ENCODE assay signal across 18 cellular contexts in the genomic region with DNA sequence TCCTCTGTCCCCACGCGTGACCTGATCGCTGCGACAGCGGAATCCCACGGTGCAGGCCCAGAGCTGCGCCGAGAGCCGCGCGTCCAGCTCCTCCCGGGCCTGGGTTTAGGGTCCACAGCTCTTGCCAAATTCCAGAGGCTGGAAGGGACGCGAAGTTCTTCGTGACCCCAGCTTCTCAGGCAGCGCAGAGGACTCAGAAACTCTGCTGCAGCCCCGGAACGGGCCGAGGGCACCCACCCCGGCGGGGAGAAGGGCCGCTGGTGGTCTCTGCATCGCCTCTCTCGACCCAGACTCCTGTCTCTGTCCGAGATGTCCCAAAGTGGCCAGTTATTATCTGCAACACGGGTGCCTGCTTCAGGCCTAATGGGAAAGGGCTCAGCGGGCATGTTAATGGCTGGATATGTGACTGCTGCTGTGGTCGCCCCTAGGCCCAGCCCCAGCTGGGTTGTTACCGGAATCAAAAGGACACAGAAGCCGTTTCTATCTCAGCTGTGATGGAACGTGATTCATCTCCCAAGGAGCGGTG.
DNase-seq lines count a peak whose midpoint lies in the region; ATAC-seq and TF ChIP-seq lines count a peak whose summit lies in the region.
"Had no signal": no experiment of that assay in that cellular context is flagged by ENCODE, and none has a peak within 500 bp of the region (broad histone marks: within the 10 kb centered on the region; RNA-seq: fewer than 3 reads in every experiment).

No MANE protein-coding gene starts in this region.

- no peaks in the 10 kb centered on the region for H3F3A ChIP-seq in smooth muscle cell (ENCODE audit: low read depth)

- H3K4me3 Mint-ChIP-seq in activated T-cell treated with anti-CD3 and anti-CD28 coated beads, Interleukin-2, amount 50 U/mL, for 24 hours, result peak overlapping the region; percentile 43
- H3K4me3 Mint-ChIP-seq in activated CD8-positive, alpha-beta T cell treated with anti-CD3 and anti-CD28 coated beads for 36 hours, result peak overlapping the region; percentile 16
- H3K4me3 Mint-ChIP-seq: neural crest cell had no signal

- no peak for TF ChIP-seq CTCF in activated CD8-positive, alpha-beta T cell treated with anti-CD3 and anti-CD28 coated beads for 36 hours (IDR thresholded peaks at IDR 0.05)
- TF ChIP-seq CTCF in smooth muscle cell (IDR thresholded peaks at IDR 0.05; ENCODE audit: borderline replicate concordance, insufficient read depth, poor library complexity, severe bottlenecking) (no peak), psoas muscle (IDR thresholded peaks at IDR 0.05) (no peak)

- H3K4me3 ChIP-seq in iPS DF 6.9 (ENCODE audit: low read length), result peak overlapping the region; percentile 36; the same call in 1 of the 2 replicates
- H3K4me3 ChIP-seq in smooth muscle cell, result peak overlapping the region; percentile 44
- no peak overlapping the region for H3K4me3 ChIP-seq in psoas muscle
- H3K4me3 ChIP-seq: A549, gastrocnemius medialis had no signal

- H3K36me3 ChIP-seq in iPS DF 6.9 (ENCODE audit: control insufficient read depth, insufficient read depth, low read length) (no peaks in the 10 kb centered on the region; the same call in 1 of the 2 replicates), smooth muscle cell (ENCODE audit: low read depth) (no peaks in the 10 kb centered on the region), psoas muscle (ENCODE audit: insufficient read depth in 1 of 2, low read depth in 1 of 2) (no peaks in the 10 kb centered on the region)
- H3K36me3 ChIP-seq: breast epithelium, gastrocnemius medialis had no signal

- peaks cover 8% of the 10 kb centered on the region for H3K4me1 Mint-ChIP-seq in activated T-cell treated with anti-CD3 and anti-CD28 coated beads, Interleukin-2, amount 50 U/mL, for 24 hours (ENCODE audit: low read depth)
- H3K4me1 Mint-ChIP-seq in activated CD8-positive, alpha-beta T cell treated with anti-CD3 and anti-CD28 coated beads for 36 hours (ENCODE audit: low read depth), result peaks cover 6% of the 10 kb centered on the region

- H4K20me1 ChIP-seq in smooth muscle cell (ENCODE audit: low read depth), result no peaks in the 10 kb centered on the region

- CTCF ChIA-PET in activated CD8-positive, alpha-beta T cell treated with anti-CD3 and anti-CD28 coated beads for 36 hours (lab: Charles Lee), result no interaction called here

- no peak overlapping the region for H2AFZ ChIP-seq in smooth muscle cell (ENCODE audit: low read depth)

- H3K4me1 ChIP-seq in iPS DF 6.9 (ENCODE audit: control insufficient read depth, insufficient read depth, low read length) (peaks cover 10% of the 10 kb centered on the region), smooth muscle cell (ENCODE audit: low read depth) (peaks cover 16% of the 10 kb centered on the region), psoas muscle (no peaks in the 10 kb centered on the region)
- H3K4me1 ChIP-seq: A549, breast epithelium, gastrocnemius medialis had no signal

- no peak for DNase-seq in activated T-cell treated with anti-CD3 and anti-CD28 coated beads, Interleukin-2, amount 50 U/mL, for 24 hours
- no peak for DNase-seq in activated T-cell treated with anti-CD3 and anti-CD28 coated beads for 4 hours
- DNase-seq in activated CD8-positive, alpha-beta T cell treated with anti-CD3 and anti-CD28 coated beads for 36 hours, result no peak
- no peak for DNase-seq in iPS DF 6.9 (ENCODE audit: low read depth, low spot score)
- DNase-seq in smooth muscle cell (lab: John Stamatoyannopoulos, UW; ENCODE audit: unreplicated experiment), result no peak
- no peak for DNase-seq in AG08395 (ENCODE audit: low spot score)
- no peak for DNase-seq in psoas muscle
- DNase-seq: activated CD4-positive, CD25-positive, alpha-beta regulatory T cell treated with anti-CD3 and anti-CD28 coated beads, Interleukin-2, amount 50 U/mL, for 72 hours; COR-L47; gastrocnemius medialis; GF-D8; GOT3; T-helper 1 cell had no signal

- intact Hi-C loops in activated CD8-positive, alpha-beta T cell treated with anti-CD3 and anti-CD28 coated beads for 36 hours (cut with micrococcal nuclease), result no loop called here
- intact Hi-C loops in psoas muscle (cut with DNase I), result no loop called here

- peak overlapping the region; percentile 83 for H3K4me2 ChIP-seq in smooth muscle cell
- H3K4me2 ChIP-seq: A549 had no signal

- H3K27ac ChIP-seq in iPS DF 6.9 (ENCODE audit: low read length), result no peak overlapping the region
- no peak overlapping the region for H3K27ac ChIP-seq in smooth muscle cell (ENCODE audit: low read depth)
- H3K27ac ChIP-seq in psoas muscle, result no peak overlapping the region
- H3K27ac ChIP-seq: A549, breast epithelium, gastrocnemius medialis had no signal

- peaks cover 9% of the 10 kb centered on the region; the same call in 1 of the 2 replicates for H3K27me3 ChIP-seq in iPS DF 6.9 (ENCODE audit: control insufficient read depth, insufficient read depth, low read length)
- H3K27me3 ChIP-seq in smooth muscle cell (ENCODE audit: low read depth), result peaks cover 53% of the 10 kb centered on the region
- H3K27me3 ChIP-seq in psoas muscle (ENCODE audit: insufficient read depth in 3 of 3, low read length in 2 of 3), result peaks cover 0 to 32% (median 4%) of the 10 kb centered on the region in 3 donors

- no peak overlapping the region for H3K27ac Mint-ChIP-seq in activated T-cell treated with anti-CD3 and anti-CD28 coated beads, Interleukin-2, amount 50 U/mL, for 24 hours
- H3K27ac Mint-ChIP-seq in activated CD8-positive, alpha-beta T cell treated with anti-CD3 and anti-CD28 coated beads for 36 hours, result no peak overlapping the region

- H3K9me3 Mint-ChIP-seq in activated T-cell treated with anti-CD3 and anti-CD28 coated beads, Interleukin-2, amount 50 U/mL, for 24 hours, result peaks cover 4% of the 10 kb centered on the region
- H3K9me3 Mint-ChIP-seq in activated CD8-positive, alpha-beta T cell treated with anti-CD3 and anti-CD28 coated beads for 36 hours, result peaks cover 3% of the 10 kb centered on the region

- POLR2A ChIA-PET in activated CD8-positive, alpha-beta T cell treated with anti-CD3 and anti-CD28 coated beads for 36 hours (lab: Charles Lee), result no interaction called here

- H3K27me3 Mint-ChIP-seq in activated T-cell treated with anti-CD3 and anti-CD28 coated beads, Interleukin-2, amount 50 U/mL, for 24 hours, result peaks cover 42% of the 10 kb centered on the region
- H3K27me3 Mint-ChIP-seq in activated CD8-positive, alpha-beta T cell treated with anti-CD3 and anti-CD28 coated beads for 36 hours, result peaks cover 36% of the 10 kb centered on the region

- H3K9me3 ChIP-seq in iPS DF 6.9 (ENCODE audit: control insufficient read depth, insufficient read depth, low read length) (no peaks in the 10 kb centered on the region; the same call in 1 of the 2 replicates), smooth muscle cell (replicated peaks; ENCODE audit: low read depth) (no peaks in the 10 kb centered on the region), psoas muscle (no peaks in the 10 kb centered on the region)
- H3K9me3 ChIP-seq: A549, breast epithelium, gastrocnemius medialis had no signal

- no peak for ATAC-seq in activated CD8-positive, alpha-beta T cell treated with anti-CD3 and anti-CD28 coated beads for 36 hours
- ATAC-seq in GM18858 (IDR thresholded peaks at IDR 0.05; ENCODE audit: unreplicated experiment) (no peak), psoas muscle (no peak)
- ATAC-seq: A549, gastrocnemius medialis, Panc1 had no signal

- WGBS in iPS DF 6.9 (ENCODE audit: insufficient coverage, insufficient read length), result no CpG with 5 or more reads among the region's 32 CpGs
- WGBS in smooth muscle cell (ENCODE audit: low lambda C conversion rate), result 36% methylated on average over 32 of the region's 32 CpGs
- 21 to 23% (median 22%) methylated on average over 31 to 32 of the region's 32 CpGs for WGBS in psoas muscle, 3 donors

- no peak overlapping the region for H3K9ac ChIP-seq in smooth muscle cell (ENCODE audit: low read depth)

- no peaks in the 10 kb centered on the region for H3K79me2 ChIP-seq in smooth muscle cell (ENCODE audit: low read depth)

- no peaks in the 10 kb centered on the region for H3K36me3 Mint-ChIP-seq in activated T-cell treated with anti-CD3 and anti-CD28 coated beads, Interleukin-2, amount 50 U/mL, for 24 hours (ENCODE audit: low read depth)
- H3K36me3 Mint-ChIP-seq in activated CD8-positive, alpha-beta T cell treated with anti-CD3 and anti-CD28 coated beads for 36 hours (ENCODE audit: low read depth), result no peaks in the 10 kb centered on the region
